ENCODE assay signal across 19 cellular contexts in the genomic region with DNA sequence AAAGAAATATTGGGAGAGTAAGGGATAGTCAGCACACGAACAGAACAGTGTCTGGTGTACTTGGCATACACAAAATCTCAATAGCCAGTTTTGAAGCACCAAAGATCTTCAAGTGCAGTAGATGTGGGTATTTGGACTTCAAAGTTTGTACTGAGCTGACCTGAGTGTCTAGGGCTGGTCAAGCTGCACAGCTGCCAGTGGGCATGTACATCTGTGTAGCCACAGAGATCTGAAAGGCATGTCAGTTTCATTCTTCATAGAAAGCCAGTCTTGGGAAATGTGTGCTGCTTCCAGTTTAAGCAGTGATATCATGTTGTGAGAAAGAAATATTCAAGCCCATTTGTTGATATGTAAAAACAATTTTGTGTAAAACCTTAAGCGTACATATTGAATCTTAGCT.
"Had no signal": no experiment of that assay in that cellular context is flagged by ENCODE, and none has a peak within 500 bp of the region (broad histone marks: within the 10 kb centered on the region; RNA-seq: fewer than 3 reads in every experiment).

No MANE protein-coding gene starts in this region.

- H3K36me3 ChIP-seq: esophagus muscularis mucosa, gastroesophageal sphincter, heart left ventricle, left lung, lower lobe of right lung had no signal

- H3K79me2 ChIP-seq: hepatocyte had no signal

- DNase-seq: dermis blood vessel endothelial cell; dorsolateral prefrontal cortex; effector CD4-positive, alpha-beta T cell; effector memory CD4-positive, alpha-beta T cell; foreskin keratinocyte; heart left ventricle; hypothalamus; immature natural killer cell; left cardiac atrium; left lung; left ventricle myocardium superior; lower lobe of right lung; mesenchymal stem cell; mucosa of descending colon; naive thymus-derived CD4-positive, alpha-beta T cell had no signal

- H3K4me3 ChIP-seq: coronary artery, dorsolateral prefrontal cortex, esophagus muscularis mucosa, gastroesophageal sphincter, heart left ventricle, hepatocyte, left lung, lower lobe of right lung, mucosa of descending colon had no signal

- H3K4me1 ChIP-seq: esophagus muscularis mucosa, foreskin keratinocyte, gastroesophageal sphincter, heart left ventricle, left lung, lower lobe of right lung had no signal

- H3K9me3 ChIP-seq: esophagus muscularis mucosa, gastroesophageal sphincter, heart left ventricle, lower lobe of right lung, mucosa of descending colon had no signal

- ATAC-seq: foreskin keratinocyte; gastroesophageal sphincter; heart left ventricle; left cardiac atrium; left lung; left ventricle myocardium superior; lower lobe of right lung; mucosa of descending colon; naive thymus-derived CD4-positive, alpha-beta T cell had no signal

- H2AFZ ChIP-seq: hepatocyte had no signal

- H3K27me3 ChIP-seq: esophagus muscularis mucosa, foreskin keratinocyte, gastroesophageal sphincter, heart left ventricle, hepatocyte, left lung had no signal

- H3K27ac ChIP-seq: coronary artery, dorsolateral prefrontal cortex, esophagus muscularis mucosa, foreskin keratinocyte, gastroesophageal sphincter, heart left ventricle, hepatocyte, left lung, lower lobe of right lung had no signal

- H3K4me2 ChIP-seq: hepatocyte had no signal
